Comparison of ENCODE assay signal across 8 cellular contexts in genomic region chr15:73683624-73684536, GRCh38. TPM values are rescaled to one million over a fixed set of nuclear protein-coding genes. Genes with fewer than 3 reads are reported as not detected.
DNase-seq lines count a peak whose midpoint lies in the region; ATAC-seq and TF ChIP-seq lines count a peak whose summit lies in the region.

TSS of gene CD276 (plus strand) at chr15:73684383. CDS start at chr15:73699640, 15,257 bp downstream.

- no peaks in the 10 kb centered on the region for H3K9me3 Mint-ChIP-seq in activated CD8-positive, alpha-beta T cell treated with anti-CD3 and anti-CD28 coated beads, Interleukin-2, amount 10 ng/mL, durations not matched to agents 7 days and 5 days (ENCODE audit: insufficient read depth)

- H3K36me3 Mint-ChIP-seq in activated CD8-positive, alpha-beta T cell treated with anti-CD3 and anti-CD28 coated beads, Interleukin-2, amount 10 ng/mL, durations not matched to agents 7 days and 5 days (ENCODE audit: low read depth): no peaks in the 10 kb centered on the region

- H3K27ac ChIP-seq in fibroblast of lung (ENCODE audit: insufficient read depth, low read length): peak within 1 kb of the TSS; percentile 68
- peak within 1 kb of the TSS; percentile 55 to 74 for H3K27ac ChIP-seq in mucosa of rectum (ENCODE audit: low read depth in 2 of 2, low read length in 2 of 2)
- peak within 1 kb of the TSS; percentile 76 to 90 (median 85) for H3K27ac ChIP-seq in transverse colon

- H3K27ac Mint-ChIP-seq in activated CD8-positive, alpha-beta T cell treated with anti-CD3 and anti-CD28 coated beads, Interleukin-2, amount 10 ng/mL, durations not matched to agents 7 days and 5 days: no peak within 1 kb of the TSS

- peaks cover 11% of the 10 kb centered on the region for H3K4me1 Mint-ChIP-seq in activated CD8-positive, alpha-beta T cell treated with anti-CD3 and anti-CD28 coated beads, Interleukin-2, amount 10 ng/mL, durations not matched to agents 7 days and 5 days (ENCODE audit: low read depth)

- peak within 1 kb of the TSS; percentile 79 for H3K9ac ChIP-seq in fibroblast of lung (ENCODE audit: insufficient read depth, low read length)
- H3K9ac ChIP-seq in mucosa of rectum (ENCODE audit: low read depth in 1 of 2, low read length in 2 of 2): peak within 1 kb of the TSS; percentile 24 to 69

- H3K79me2 ChIP-seq in fibroblast of lung (ENCODE audit: control insufficient read depth, insufficient read depth, low read length): peaks cover 42% of the 10 kb centered on the region

- peaks cover 31% of the 10 kb centered on the region for H3K4me1 ChIP-seq in fibroblast of lung (ENCODE audit: control insufficient read depth, extremely low read depth, insufficient read depth, low read length)
- H3K4me1 ChIP-seq in mucosa of rectum (ENCODE audit: control insufficient read depth in 2 of 2, insufficient read depth in 2 of 2, low read length in 2 of 2): peaks cover 4 to 5% of the 10 kb centered on the region in 2 donors
- peaks cover 4 to 48% (median 24%) of the 10 kb centered on the region in 4 donors for H3K4me1 ChIP-seq in transverse colon

- H3K9me3 ChIP-seq in fibroblast of lung (ENCODE audit: control insufficient read depth, insufficient read depth, low read depth, low read length): no peaks in the 10 kb centered on the region
- no peaks in the 10 kb centered on the region for H3K9me3 ChIP-seq in mucosa of rectum (ENCODE audit: control insufficient read depth in 2 of 2, low read length in 2 of 2)
- no peaks in the 10 kb centered on the region for H3K9me3 ChIP-seq in transverse colon

- peaks cover 74% of the 10 kb centered on the region for H3K27me3 Mint-ChIP-seq in activated CD8-positive, alpha-beta T cell treated with anti-CD3 and anti-CD28 coated beads, Interleukin-2, amount 10 ng/mL, durations not matched to agents 7 days and 5 days (ENCODE audit: low read depth)

- POLR2A ChIA-PET in activated CD8-positive, alpha-beta T cell treated with anti-CD3 and anti-CD28 coated beads, Interleukin-2, amount 10 ng/mL, durations not matched to agents 7 days and 5 days (lab: Charles Lee): no interaction called here

- 0 to 4% methylated on average over 4 to 16 of the region's 68 CpGs for WGBS in transverse colon (ENCODE audit: low coverage in 1 of 2), 2 donors

- CTCF ChIA-PET in activated CD8-positive, alpha-beta T cell treated with anti-CD3 and anti-CD28 coated beads, Interleukin-2, amount 10 ng/mL, durations not matched to agents 7 days and 5 days (lab: Charles Lee): interaction anchor here (0.8 to 4.4 kb wide), 5 partner anchors 16 to 123 kb away, joined by 3 to 25 read pairs (median 4); no protein-coding TSS in a partner anchor

- H3K4me2 ChIP-seq in fibroblast of lung (ENCODE audit: extremely low read depth, insufficient read depth, low read length): peak within 1 kb of the TSS; percentile 74

- TF ChIP-seq EP300 in transverse colon (IDR thresholded peaks at IDR 0.05; ENCODE audit: low read depth): no peak

- H3K36me3 ChIP-seq in fibroblast of lung (ENCODE audit: control insufficient read depth, insufficient read depth, low read length) (no peaks in the 10 kb centered on the region), mucosa of rectum (ENCODE audit: control insufficient read depth in 2 of 2, insufficient read depth in 2 of 2, low read length in 2 of 2) (no peaks in the 10 kb centered on the region), transverse colon (no peaks in the 10 kb centered on the region)

- intact Hi-C loops in transverse colon (cut with DNase I; ENCODE audit: low total_unique reads): no loop called here

- DNase-seq in ELF-1 (ENCODE audit: low read depth, low spot score): peak; percentile 85
- peak; percentile 96 for DNase-seq in HuH-7.5 (ENCODE audit: low spot score)
- DNase-seq in activated CD8-positive, alpha-beta T cell treated with anti-CD3 and anti-CD28 coated beads, Interleukin-2, amount 10 ng/mL, durations not matched to agents 7 days and 5 days: peak; percentile 20
- peak; percentile 66 to 76 for DNase-seq in fibroblast of lung (ENCODE audit: low read depth in 2 of 2)
- DNase-seq in transverse colon: peak; percentile 73
- DNase-seq in stimulated activated CD4-positive, alpha-beta T cell treated with anti-CD3 and anti-CD28 coated beads, Interleukin-1b, Interleukin-23, amount 100 ng/mL, for 48 hours: no peak

- H3K27me3 ChIP-seq in fibroblast of lung (ENCODE audit: control insufficient read depth, insufficient read depth, low read length) (no peaks in the 10 kb centered on the region), mucosa of rectum (ENCODE audit: control insufficient read depth in 2 of 2, insufficient read depth in 2 of 2, low read length in 2 of 2) (peaks cover 0 to 3% of the 10 kb centered on the region in 2 donors), transverse colon (no peaks in the 10 kb centered on the region)

- TF ChIP-seq POLR2A in transverse colon (IDR thresholded peaks at IDR 0.05): no peak

- H4K20me1 ChIP-seq in fibroblast of lung (ENCODE audit: control insufficient read depth, extremely low read depth, insufficient read depth, low read length): no peaks in the 10 kb centered on the region

- peak within 1 kb of the TSS; percentile 51 for H2AFZ ChIP-seq in fibroblast of lung (ENCODE audit: low read length)

- TF ChIP-seq CTCF in fibroblast of lung (conservative IDR thresholded peaks at IDR 0.05 in 1 of 2, IDR thresholded peaks at IDR 0.05 in 1 of 2; ENCODE audit: low read depth in 1 of 2, low read length in 2 of 2): peak in 1 of 2 donors; percentile 15
- peak in 4 of 5 experiments; percentile 18 to 36 (median 26) for TF ChIP-seq CTCF in transverse colon (IDR thresholded peaks at IDR 0.05)

- in situ Hi-C loops in transverse colon (cut with MboI; ENCODE audit: low pct_ligation_motif_present in 1 of 4, low pct_unique_long_range_greater_than_20kb in 1 of 4, low sequenced_read_pairs in 3 of 4): no loop called here

- no peak within 1 kb of the TSS for H3K4me3 Mint-ChIP-seq in activated CD8-positive, alpha-beta T cell treated with anti-CD3 and anti-CD28 coated beads, Interleukin-2, amount 10 ng/mL, durations not matched to agents 7 days and 5 days

- peak; percentile 64 for ATAC-seq in activated CD8-positive, alpha-beta T cell treated with anti-CD3 and anti-CD28 coated beads, Interleukin-2, amount 10 ng/mL, durations not matched to agents 7 days and 5 days
- no peak for ATAC-seq in HG02588 (IDR thresholded peaks at IDR 0.05; ENCODE audit: unreplicated experiment)

- peak within 1 kb of the TSS; percentile 73 to 94 (median 82) for H3K4me3 ChIP-seq in fibroblast of lung (replicated peaks in 1 of 4; ENCODE audit: control extremely low read depth in 1 of 4, insufficient read depth in 1 of 4, low read depth in 3 of 4, low read length in 4 of 4)
- peak within 1 kb of the TSS; percentile 70 to 72 for H3K4me3 ChIP-seq in mucosa of rectum (ENCODE audit: low read length in 2 of 2)
- H3K4me3 ChIP-seq in transverse colon: peak within 1 kb of the TSS; percentile 75 to 96 (median 81)

RNA-seq across cellular contexts. Expression of gene CD276, which starts in this region (rescaled TPM):
- not detected for total RNA-seq in activated CD8-positive, alpha-beta T cell treated with anti-CD3 and anti-CD28 coated beads, Interleukin-2, amount 10 ng/mL, durations not matched to agents 7 days and 5 days
- total RNA-seq in fibroblast of lung (65.7 and 88.5 TPM in 2 replicates), transverse colon (100 to 1,000 TPM in 1 of 4 donors, 10 to 100 TPM in 3; 26.8 to 110 (median 45.7) TPM)
- 103 and 108 TPM in 2 replicates for polyA plus RNA-seq in fibroblast of lung
- polyA plus RNA-seq in fibroblast of lung (2012): 138 and 164 TPM in 2 replicates
- 305 and 348 TPM in 2 replicates for polyA minus RNA-seq in fibroblast of lung (ENCODE audit: low replicate concordance)

Comparison
In these comparisons a context has a peak if more than half of its experiments do, and no peak if none do; other contexts are left out.
1. RNA of gene CD276 (total RNA-seq): 65.7 to 88.5 TPM in fibroblast of lung and 26.8 to 110 TPM in transverse colon; not detected in activated CD8-positive, alpha-beta T cell treated with anti-CD3 and anti-CD28 coated beads, Interleukin-2, amount 10 ng/mL, durations not matched to agents 7 days and 5 days; every median in the first group is over 10 times any median in the second.
2. Peak in DNase-seq and ATAC-seq in activated CD8-positive, alpha-beta T cell treated with anti-CD3 and anti-CD28 coated beads, Interleukin-2, amount 10 ng/mL, durations not matched to agents 7 days and 5 days; RNA of the gene not detected or under 1 TPM.
3. Peak in every context shown above with its lines, with median percentiles within 50 percentile points of each other: H3K27ac ChIP-seq and H3K4me3 ChIP-seq.